ENCODE assay signal across 16 cellular contexts in genomic region chr5:174303035-174303434, GRCh38.
DNase-seq lines count a peak whose midpoint lies in the region; ATAC-seq and TF ChIP-seq lines count a peak whose summit lies in the region.
"Had no signal": no experiment of that assay in that cellular context is flagged by ENCODE, and none has a peak within 500 bp of the region (broad histone marks: within the 10 kb centered on the region; RNA-seq: fewer than 3 reads in every experiment).

No MANE protein-coding gene starts in this region.

- no peak overlapping the region for H2AFZ ChIP-seq in neural progenitor cell (replicated peaks)

- H3K27ac Mint-ChIP-seq in brain (peak overlapping the region; percentile 31 to 87 (median 59)), neural progenitor cell (peak overlapping the region; percentile 95)
- H3K27ac Mint-ChIP-seq: CD8-positive, alpha-beta T cell had no signal

- H3F3A ChIP-seq in neural progenitor cell (ENCODE audit: low read depth): peaks cover 24% of the 10 kb centered on the region

- no peaks in the 10 kb centered on the region for H4K20me1 ChIP-seq in neural progenitor cell (ENCODE audit: low read depth)

- H3K27me3 ChIP-seq in neural progenitor cell: no peaks in the 10 kb centered on the region

- H3K27ac ChIP-seq in neural progenitor cell: no peak overlapping the region
- H3K27ac ChIP-seq: A549, HL-60 had no signal

- peak; percentile 6 for DNase-seq in GM13976 (ENCODE audit: low spot score)
- DNase-seq in neural progenitor cell (ENCODE audit: low spot score): peak; percentile 39
- DNase-seq in NCI-H2227 treated with DMSO at 0.1 percent for 48 hours (lab: John Stamatoyannopoulos, UW): no peak
- DNase-seq: CD8-positive, alpha-beta T cell; COR-L47; DMS153; DMS79 treated with DMSO at 0.1 percent for 48 hours; EL; GOT3 had no signal

- TF ChIP-seq CTCF in GM13976 (IDR thresholded peaks at IDR 0.05; ENCODE audit: borderline replicate concordance, control extremely low read depth, extremely low read depth, insufficient read depth, missing control alignments): no peak
- TF ChIP-seq CTCF in brain (conservative IDR thresholded peaks at IDR 0.05): no peak
- no peak for TF ChIP-seq CTCF in neural progenitor cell (IDR thresholded peaks at IDR 0.05)

- no peaks in the 10 kb centered on the region for H3K36me3 ChIP-seq in neural progenitor cell
- H3K36me3 ChIP-seq: HAP-1 had no signal

- no peak overlapping the region for H3K9ac ChIP-seq in neural progenitor cell

- H3K27me3 Mint-ChIP-seq in brain: peaks cover 14% of the 10 kb centered on the region
- peaks cover 9% of the 10 kb centered on the region for H3K27me3 Mint-ChIP-seq in neural progenitor cell (ENCODE audit: insufficient read depth, low read depth)

- in situ Hi-C loops in GM13976 (cut with MboI; ENCODE audit: low sequenced_read_pairs, unreplicated experiment): loop anchor here (10.0 to 25.0 kb wide), 2 partner anchors 258 to 691 kb away; partner anchors contain the start of genes BOD1 and NSG2

- H3K36me3 Mint-ChIP-seq in brain (no peaks in the 10 kb centered on the region), neural progenitor cell (no peaks in the 10 kb centered on the region)
- H3K36me3 Mint-ChIP-seq: CD14-positive monocyte; CD8-positive, alpha-beta T cell had no signal

- H3K4me1 ChIP-seq in neural progenitor cell: peaks cover 39% of the 10 kb centered on the region
- H3K4me1 ChIP-seq: A549, HAP-1 had no signal

- peak overlapping the region; percentile 9 for H3K4me2 ChIP-seq in neural progenitor cell
- H3K4me2 ChIP-seq: A549 had no signal

- H3K4me3 Mint-ChIP-seq in brain (no peak overlapping the region), neural progenitor cell (peak overlapping the region; percentile 71)
- H3K4me3 Mint-ChIP-seq: CD14-positive monocyte; CD8-positive, alpha-beta T cell had no signal

- H3K79me2 ChIP-seq in neural progenitor cell (ENCODE audit: low read depth): no peaks in the 10 kb centered on the region

- H3K9me3 Mint-ChIP-seq in brain (peaks cover 0 to 9% (median 6%) of the 10 kb centered on the region in 5 experiments), neural progenitor cell (peaks cover 8% of the 10 kb centered on the region)
- H3K9me3 Mint-ChIP-seq: CD8-positive, alpha-beta T cell had no signal

- peaks cover 69% of the 10 kb centered on the region for H3K4me1 Mint-ChIP-seq in brain
- peaks cover 50% of the 10 kb centered on the region for H3K4me1 Mint-ChIP-seq in neural progenitor cell
- H3K4me1 Mint-ChIP-seq: CD14-positive monocyte had no signal

- ATAC-seq in HG02623 (IDR thresholded peaks at IDR 0.05; ENCODE audit: unreplicated experiment): no peak
- no peak for ATAC-seq in HG03175 (IDR thresholded peaks at IDR 0.05; ENCODE audit: unreplicated experiment)
- ATAC-seq: A549; CD8-positive, alpha-beta T cell had no signal

- no peaks in the 10 kb centered on the region for H3K9me3 ChIP-seq in neural progenitor cell (ENCODE audit: low read depth)
- H3K9me3 ChIP-seq: A549, HAP-1 had no signal

- H3K4me3 ChIP-seq in neural progenitor cell: no peak overlapping the region
- H3K4me3 ChIP-seq: A549, HAP-1 had no signal
